Comparison of ENCODE assay signal across 17 cellular contexts in the genomic region with DNA sequence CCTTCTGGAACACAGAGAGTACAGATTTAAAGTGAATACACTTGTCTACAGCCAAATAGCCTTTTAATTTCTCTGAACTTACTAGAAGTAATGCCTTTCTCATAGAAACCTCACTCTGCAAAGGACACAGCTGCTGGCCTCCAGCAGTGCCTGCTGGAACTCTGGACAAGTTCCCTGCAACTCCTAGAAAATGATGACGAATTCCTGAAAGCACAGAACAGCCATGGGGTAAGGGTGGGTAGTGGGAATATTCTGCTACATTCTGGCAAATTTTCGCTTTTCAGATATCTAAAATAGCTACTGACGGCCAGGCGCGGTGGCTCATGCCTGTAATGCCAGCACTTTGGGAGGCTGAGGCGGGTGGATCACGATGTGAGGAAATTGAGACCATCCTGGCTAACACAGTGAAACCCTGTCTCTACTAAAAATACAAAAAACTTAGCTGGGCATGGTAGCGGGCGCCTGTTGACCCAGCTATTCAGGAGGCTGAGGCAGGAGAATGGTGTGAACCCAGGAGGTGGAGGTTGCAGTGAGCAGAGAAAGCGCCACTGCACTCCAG.
"Had no signal": no experiment of that assay in that cellular context is flagged by ENCODE, and none has a peak within 500 bp of the region (broad histone marks: within the 10 kb centered on the region; RNA-seq: fewer than 3 reads in every experiment).

No MANE protein-coding gene starts in this region.

- H3K36me3 ChIP-seq: pancreas, prostate gland had no signal

- H3K27me3 ChIP-seq: heart left ventricle, pancreas, right lobe of liver had no signal

- H3K4me1 ChIP-seq: pancreas, prostate gland, right lobe of liver had no signal

- H3K27ac ChIP-seq: heart left ventricle, pancreas, prostate gland, right lobe of liver had no signal

- H3K4me3 ChIP-seq: heart left ventricle, mucosa of descending colon, pancreas, prostate gland, right lobe of liver had no signal

- ATAC-seq: heart left ventricle; left lobe of liver; mucosa of descending colon; pancreas; right lobe of liver; stimulated activated naive B cell treated with anti-CD40 and anti-IgM and Interleukin-4, amounts not matched to agents 10 μg/mL and 1 μg/mL and 100 μg/mL, for 72 hours had no signal

- H3K9me3 ChIP-seq: heart left ventricle, mucosa of descending colon, pancreas, prostate gland, right lobe of liver had no signal

- DNase-seq: cerebellar nuclear complex; effector CD4-positive, alpha-beta T cell; endodermal cell; heart left ventricle; hippocampal formation; mammary epithelial cell; mucosa of descending colon; occipital lobe; pancreas; retina; right lobe of liver; stimulated activated CD4-positive, alpha-beta T cell treated with anti-CD3 and anti-CD28 coated beads, Interleukin-2, amount 100 ng/mL, for 24 hours; stimulated activated CD4-positive, alpha-beta T cell treated with anti-CD3 and anti-CD28 coated beads, Interleukin-4, amount 100 ng/mL, for 4 hours; stimulated activated naive B cell treated with anti-CD40 and anti-IgM and Interleukin-4, amounts not matched to agents 10 μg/mL and 1 μg/mL and 100 μg/mL, for 72 hours; stimulated activated naive CD8-positive, alpha-beta T cell treated with anti-CD3 and anti-CD28 coated beads, Interleukin-15, amount 100 ng/mL, for 72 hours had no signal
